Comparison of ENCODE assay signal across 1 cellular context in genomic region chr10:24680647-24681475, GRCh38.
TF ChIP-seq lines count a peak whose summit lies in the region.

No MANE protein-coding gene starts in this region.

TF ChIP-seq in K562, 482 proteins besides CTCF, POLR2A, EP300 and RAD21 (continued from another document):
- 0 out of 2 replicates have a peak, but pooled peaks have one; percentile 50 for TF ChIP-seq ARID3A (IDR thresholded peaks at IDR 0.05; ENCODE audit: borderline replicate concordance, low read depth, low read length)
- TF ChIP-seq ARID1B (IDR thresholded peaks at IDR 0.05): peak; percentile 70
